In genomic region chr20:43186312-43186711, GRCh38 we compare ENCODE assay signal across 2 cellular contexts.
TF ChIP-seq lines count a peak whose summit lies in the region.

No MANE protein-coding gene starts in this region.

TF ChIP-seq in H1, 55 proteins besides CTCF, POLR2A, EP300 and RAD21 (continued from another document):
- no peak for TF ChIP-seq JUND (IDR thresholded peaks at IDR 0.05; ENCODE audit: low read length)
- TF ChIP-seq YY1 (IDR thresholded peaks at IDR 0.05; ENCODE audit: low read depth, low read length) = no peak
- TF ChIP-seq, protein P1, sequence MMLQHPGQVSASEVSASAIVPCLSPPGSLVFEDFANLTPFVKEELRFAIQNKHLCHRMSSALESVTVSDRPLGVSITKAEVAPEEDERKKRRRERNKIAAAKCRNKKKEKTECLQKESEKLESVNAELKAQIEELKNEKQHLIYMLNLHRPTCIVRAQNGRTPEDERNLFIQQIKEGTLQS (IDR thresholded peaks at IDR 0.05; ENCODE audit: insufficient read depth, low read depth, low read length) = no peak
- no peak for TF ChIP-seq TAF7 (optimal IDR thresholded peaks at IDR 0.05; ENCODE audit: borderline replicate concordance, low read depth, low read length)
- TF ChIP-seq, protein P2, sequence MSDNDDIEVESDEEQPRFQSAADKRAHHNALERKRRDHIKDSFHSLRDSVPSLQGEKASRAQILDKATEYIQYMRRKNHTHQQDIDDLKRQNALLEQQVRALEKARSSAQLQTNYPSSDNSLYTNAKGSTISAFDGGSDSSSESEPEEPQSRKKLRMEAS (IDR thresholded peaks at IDR 0.05) = no peak
- TF ChIP-seq SUZ12 (IDR thresholded peaks at IDR 0.05; ENCODE audit: low read length) = no peak
- TF ChIP-seq KDM1A (IDR thresholded peaks at IDR 0.05; ENCODE audit: borderline replicate concordance, low read length) = no peak
- TF ChIP-seq POU5F1 (IDR thresholded peaks at IDR 0.05; ENCODE audit: low read depth, low read length) = no peak
- no peak for TF ChIP-seq SP4 (IDR thresholded peaks at IDR 0.05; ENCODE audit: low read length)
- no peak for TF ChIP-seq KDM4A (IDR thresholded peaks at IDR 0.05; ENCODE audit: low read depth, low read length, severe bottlenecking)
- no peak for TF ChIP-seq E2F6 (IDR thresholded peaks at IDR 0.05)
- no peak for TF ChIP-seq ASH2L (IDR thresholded peaks at IDR 0.05; ENCODE audit: low read length)
- no peak for TF ChIP-seq NRF1 (IDR thresholded peaks at IDR 0.05; ENCODE audit: low read depth, low read length)

TF ChIP-seq in neural cell, 6 proteins besides CTCF, POLR2A, EP300 and RAD21 (continued from another document):
- TF ChIP-seq, protein P3, sequence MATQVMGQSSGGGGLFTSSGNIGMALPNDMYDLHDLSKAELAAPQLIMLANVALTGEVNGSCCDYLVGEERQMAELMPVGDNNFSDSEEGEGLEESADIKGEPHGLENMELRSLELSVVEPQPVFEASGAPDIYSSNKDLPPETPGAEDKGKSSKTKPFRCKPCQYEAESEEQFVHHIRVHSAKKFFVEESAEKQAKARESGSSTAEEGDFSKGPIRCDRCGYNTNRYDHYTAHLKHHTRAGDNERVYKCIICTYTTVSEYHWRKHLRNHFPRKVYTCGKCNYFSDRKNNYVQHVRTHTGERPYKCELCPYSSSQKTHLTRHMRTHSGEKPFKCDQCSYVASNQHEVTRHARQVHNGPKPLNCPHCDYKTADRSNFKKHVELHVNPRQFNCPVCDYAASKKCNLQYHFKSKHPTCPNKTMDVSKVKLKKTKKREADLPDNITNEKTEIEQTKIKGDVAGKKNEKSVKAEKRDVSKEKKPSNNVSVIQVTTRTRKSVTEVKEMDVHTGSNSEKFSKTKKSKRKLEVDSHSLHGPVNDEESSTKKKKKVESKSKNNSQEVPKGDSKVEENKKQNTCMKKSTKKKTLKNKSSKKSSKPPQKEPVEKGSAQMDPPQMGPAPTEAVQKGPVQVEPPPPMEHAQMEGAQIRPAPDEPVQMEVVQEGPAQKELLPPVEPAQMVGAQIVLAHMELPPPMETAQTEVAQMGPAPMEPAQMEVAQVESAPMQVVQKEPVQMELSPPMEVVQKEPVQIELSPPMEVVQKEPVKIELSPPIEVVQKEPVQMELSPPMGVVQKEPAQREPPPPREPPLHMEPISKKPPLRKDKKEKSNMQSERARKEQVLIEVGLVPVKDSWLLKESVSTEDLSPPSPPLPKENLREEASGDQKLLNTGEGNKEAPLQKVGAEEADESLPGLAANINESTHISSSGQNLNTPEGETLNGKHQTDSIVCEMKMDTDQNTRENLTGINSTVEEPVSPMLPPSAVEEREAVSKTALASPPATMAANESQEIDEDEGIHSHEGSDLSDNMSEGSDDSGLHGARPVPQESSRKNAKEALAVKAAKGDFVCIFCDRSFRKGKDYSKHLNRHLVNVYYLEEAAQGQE (IDR thresholded peaks at IDR 0.05; ENCODE audit: borderline replicate concordance) = peak; percentile 35
- TF ChIP-seq POLR2AphosphoS5 (IDR thresholded peaks at IDR 0.05) (peak; percentile 94), TAF1 (IDR thresholded peaks at IDR 0.05; ENCODE audit: low read depth) (no peak)
